1 cellular context compared by ENCODE assay signal in the genomic region with DNA sequence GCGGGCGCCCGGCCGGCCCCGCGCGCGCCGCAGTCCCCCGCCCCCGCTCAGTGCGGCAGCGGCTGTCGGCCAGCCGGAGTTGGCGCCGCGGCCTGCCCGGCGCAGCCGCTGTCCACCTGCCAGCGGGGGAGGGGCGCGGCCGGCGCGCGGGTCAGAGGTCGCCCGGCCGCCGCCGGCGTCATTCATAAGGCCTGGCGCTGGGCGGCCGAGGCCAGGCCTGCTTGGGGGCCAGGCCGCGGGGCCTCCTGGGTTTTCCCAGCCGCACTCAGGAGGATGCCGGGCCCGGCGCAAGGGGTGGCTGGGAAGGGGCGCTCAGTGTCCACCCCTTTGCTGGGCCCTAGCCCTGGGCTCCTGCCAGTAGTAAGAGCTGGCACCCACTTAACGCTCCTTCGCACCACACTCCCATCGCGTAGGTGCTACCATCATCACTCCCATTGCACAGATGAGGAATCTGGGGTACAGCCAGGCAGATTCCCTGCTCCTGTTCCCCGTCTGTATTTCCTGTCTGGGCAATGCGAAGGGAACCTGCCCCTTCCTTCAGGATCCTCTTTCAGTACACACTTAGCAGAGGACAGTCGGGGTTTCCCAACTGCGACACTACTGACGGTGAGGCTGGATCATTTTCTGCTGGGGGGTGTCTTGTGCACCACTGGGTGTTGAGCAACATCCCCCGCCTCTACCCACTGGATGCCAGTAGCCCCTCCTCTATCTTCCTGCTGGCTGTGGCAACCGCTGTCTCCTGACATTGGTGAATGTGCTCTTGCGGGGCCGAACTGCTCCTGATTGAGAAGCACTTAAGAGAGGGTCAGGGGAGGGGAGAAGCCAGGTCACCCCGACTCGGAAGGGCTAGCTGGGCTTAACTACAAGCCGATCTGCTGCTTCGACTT.
TF ChIP-seq lines count a peak whose summit lies in the region.

No MANE protein-coding gene starts in this region.

TF ChIP-seq in HepG2, 621 proteins besides CTCF, POLR2A, EP300 and RAD21 (continued from another document and continues in another):
- TF ChIP-seq, protein P1, sequence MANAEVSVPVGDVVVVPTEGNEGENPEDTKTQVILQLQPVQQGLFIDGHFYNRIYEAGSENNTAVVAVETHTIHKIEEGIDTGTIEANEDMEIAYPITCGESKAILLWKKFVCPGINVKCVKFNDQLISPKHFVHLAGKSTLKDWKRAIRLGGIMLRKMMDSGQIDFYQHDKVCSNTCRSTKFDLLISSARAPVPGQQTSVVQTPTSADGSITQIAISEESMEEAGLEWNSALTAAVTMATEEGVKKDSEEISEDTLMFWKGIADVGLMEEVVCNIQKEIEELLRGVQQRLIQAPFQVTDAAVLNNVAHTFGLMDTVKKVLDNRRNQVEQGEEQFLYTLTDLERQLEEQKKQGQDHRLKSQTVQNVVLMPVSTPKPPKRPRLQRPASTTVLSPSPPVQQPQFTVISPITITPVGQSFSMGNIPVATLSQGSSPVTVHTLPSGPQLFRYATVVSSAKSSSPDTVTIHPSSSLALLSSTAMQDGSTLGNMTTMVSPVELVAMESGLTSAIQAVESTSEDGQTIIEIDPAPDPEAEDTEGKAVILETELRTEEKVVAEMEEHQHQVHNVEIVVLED (CRISPR knock-in tag; IDR thresholded peaks at IDR 0.05; ENCODE audit: borderline replicate concordance) = peak; percentile 61; the same call in 1 of the 2 replicates
- TF ChIP-seq ZBTB38 (CRISPR knock-in tag; IDR thresholded peaks at IDR 0.05) (peak; percentile 37; the same call in 1 of the 2 replicates), ZNF446 (CRISPR knock-in tag; IDR thresholded peaks at IDR 0.05) (peak; percentile 61; the same call in 1 of the 2 replicates), ZNF563 (CRISPR knock-in tag; IDR thresholded peaks at IDR 0.05) (peak; percentile 51; the same call in 1 of the 2 replicates), TCF12 (IDR thresholded peaks at IDR 0.05) (no peak), TCF12 (CRISPR knock-in tag; IDR thresholded peaks at IDR 0.05) (0 out of 2 replicates have a peak, but pooled peaks have one; percentile 59), DMAP1 (CRISPR knock-in tag; IDR thresholded peaks at IDR 0.05) (no peak; the same call in 1 of the 2 replicates), ERF (CRISPR knock-in tag; IDR thresholded peaks at IDR 0.05) (no peak), HDAC2 (CRISPR knock-in tag; IDR thresholded peaks at IDR 0.05) (peak; percentile 53), ZNF24 (IDR thresholded peaks at IDR 0.05) (0 out of 2 replicates have a peak, but pooled peaks have one; percentile 14), ZC3H13 (CRISPR knock-in tag; IDR thresholded peaks at IDR 0.05) (peak; percentile 58; the same call in 1 of the 2 replicates), KLF16 (CRISPR knock-in tag; IDR thresholded peaks at IDR 0.05) (peak in 1 of 2 experiments; percentile 51; a peak in 1 of 4 replicates), ZNF737 (CRISPR knock-in tag; IDR thresholded peaks at IDR 0.05; ENCODE audit: borderline replicate concordance) (no peak), KDM2A (CRISPR knock-in tag; IDR thresholded peaks at IDR 0.05; ENCODE audit: borderline replicate concordance, low read depth) (peak; percentile 41; the same call in 1 of the 2 replicates), ZBTB42 (CRISPR knock-in tag; IDR thresholded peaks at IDR 0.05) (no peak), ZNF569 (CRISPR knock-in tag; IDR thresholded peaks at IDR 0.05; ENCODE audit: borderline replicate concordance) (no peak), ARNT2 (CRISPR knock-in tag; IDR thresholded peaks at IDR 0.05; ENCODE audit: low read depth) (no peak), ELF1 (CRISPR knock-in tag; IDR thresholded peaks at IDR 0.05) (peak; percentile 52; the same call in 1 of the 2 replicates), MZF1 (CRISPR knock-in tag; IDR thresholded peaks at IDR 0.05; ENCODE audit: borderline replicate concordance) (no peak), POLR2G (IDR thresholded peaks at IDR 0.05; ENCODE audit: low read depth, low read length) (peak; percentile 78), ZEB1 (IDR thresholded peaks at IDR 0.05; ENCODE audit: insufficient replicate concordance, low read depth) (no peak)
- TF ChIP-seq, protein P2, sequence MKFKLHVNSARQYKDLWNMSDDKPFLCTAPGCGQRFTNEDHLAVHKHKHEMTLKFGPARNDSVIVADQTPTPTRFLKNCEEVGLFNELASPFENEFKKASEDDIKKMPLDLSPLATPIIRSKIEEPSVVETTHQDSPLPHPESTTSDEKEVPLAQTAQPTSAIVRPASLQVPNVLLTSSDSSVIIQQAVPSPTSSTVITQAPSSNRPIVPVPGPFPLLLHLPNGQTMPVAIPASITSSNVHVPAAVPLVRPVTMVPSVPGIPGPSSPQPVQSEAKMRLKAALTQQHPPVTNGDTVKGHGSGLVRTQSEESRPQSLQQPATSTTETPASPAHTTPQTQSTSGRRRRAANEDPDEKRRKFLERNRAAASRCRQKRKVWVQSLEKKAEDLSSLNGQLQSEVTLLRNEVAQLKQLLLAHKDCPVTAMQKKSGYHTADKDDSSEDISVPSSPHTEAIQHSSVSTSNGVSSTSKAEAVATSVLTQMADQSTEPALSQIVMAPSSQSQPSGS (CRISPR knock-in tag; IDR thresholded peaks at IDR 0.05) = 0 out of 2 replicates have a peak, but pooled peaks have one; percentile 48
- TF ChIP-seq, protein P3, sequence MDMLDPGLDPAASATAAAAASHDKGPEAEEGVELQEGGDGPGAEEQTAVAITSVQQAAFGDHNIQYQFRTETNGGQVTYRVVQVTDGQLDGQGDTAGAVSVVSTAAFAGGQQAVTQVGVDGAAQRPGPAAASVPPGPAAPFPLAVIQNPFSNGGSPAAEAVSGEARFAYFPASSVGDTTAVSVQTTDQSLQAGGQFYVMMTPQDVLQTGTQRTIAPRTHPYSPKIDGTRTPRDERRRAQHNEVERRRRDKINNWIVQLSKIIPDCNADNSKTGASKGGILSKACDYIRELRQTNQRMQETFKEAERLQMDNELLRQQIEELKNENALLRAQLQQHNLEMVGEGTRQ (IDR thresholded peaks at IDR 0.05; ENCODE audit: low read depth, low read length) = no peak
- TF ChIP-seq, protein P3 (CRISPR knock-in tag; IDR thresholded peaks at IDR 0.05; ENCODE audit: borderline replicate concordance) = no peak
- TF ChIP-seq, protein P4, sequence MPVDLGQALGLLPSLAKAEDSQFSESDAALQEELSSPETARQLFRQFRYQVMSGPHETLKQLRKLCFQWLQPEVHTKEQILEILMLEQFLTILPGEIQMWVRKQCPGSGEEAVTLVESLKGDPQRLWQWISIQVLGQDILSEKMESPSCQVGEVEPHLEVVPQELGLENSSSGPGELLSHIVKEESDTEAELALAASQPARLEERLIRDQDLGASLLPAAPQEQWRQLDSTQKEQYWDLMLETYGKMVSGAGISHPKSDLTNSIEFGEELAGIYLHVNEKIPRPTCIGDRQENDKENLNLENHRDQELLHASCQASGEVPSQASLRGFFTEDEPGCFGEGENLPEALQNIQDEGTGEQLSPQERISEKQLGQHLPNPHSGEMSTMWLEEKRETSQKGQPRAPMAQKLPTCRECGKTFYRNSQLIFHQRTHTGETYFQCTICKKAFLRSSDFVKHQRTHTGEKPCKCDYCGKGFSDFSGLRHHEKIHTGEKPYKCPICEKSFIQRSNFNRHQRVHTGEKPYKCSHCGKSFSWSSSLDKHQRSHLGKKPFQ (CRISPR knock-in tag; IDR thresholded peaks at IDR 0.05; ENCODE audit: insufficient replicate concordance) = peak; percentile 46
- TF ChIP-seq, protein P5, sequence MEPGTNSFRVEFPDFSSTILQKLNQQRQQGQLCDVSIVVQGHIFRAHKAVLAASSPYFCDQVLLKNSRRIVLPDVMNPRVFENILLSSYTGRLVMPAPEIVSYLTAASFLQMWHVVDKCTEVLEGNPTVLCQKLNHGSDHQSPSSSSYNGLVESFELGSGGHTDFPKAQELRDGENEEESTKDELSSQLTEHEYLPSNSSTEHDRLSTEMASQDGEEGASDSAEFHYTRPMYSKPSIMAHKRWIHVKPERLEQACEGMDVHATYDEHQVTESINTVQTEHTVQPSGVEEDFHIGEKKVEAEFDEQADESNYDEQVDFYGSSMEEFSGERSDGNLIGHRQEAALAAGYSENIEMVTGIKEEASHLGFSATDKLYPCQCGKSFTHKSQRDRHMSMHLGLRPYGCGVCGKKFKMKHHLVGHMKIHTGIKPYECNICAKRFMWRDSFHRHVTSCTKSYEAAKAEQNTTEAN (CRISPR knock-in tag; conservative IDR thresholded peaks at IDR 0.05) = peak; percentile 74; the same call in 1 of the 2 replicates
- TF ChIP-seq, protein P6, sequence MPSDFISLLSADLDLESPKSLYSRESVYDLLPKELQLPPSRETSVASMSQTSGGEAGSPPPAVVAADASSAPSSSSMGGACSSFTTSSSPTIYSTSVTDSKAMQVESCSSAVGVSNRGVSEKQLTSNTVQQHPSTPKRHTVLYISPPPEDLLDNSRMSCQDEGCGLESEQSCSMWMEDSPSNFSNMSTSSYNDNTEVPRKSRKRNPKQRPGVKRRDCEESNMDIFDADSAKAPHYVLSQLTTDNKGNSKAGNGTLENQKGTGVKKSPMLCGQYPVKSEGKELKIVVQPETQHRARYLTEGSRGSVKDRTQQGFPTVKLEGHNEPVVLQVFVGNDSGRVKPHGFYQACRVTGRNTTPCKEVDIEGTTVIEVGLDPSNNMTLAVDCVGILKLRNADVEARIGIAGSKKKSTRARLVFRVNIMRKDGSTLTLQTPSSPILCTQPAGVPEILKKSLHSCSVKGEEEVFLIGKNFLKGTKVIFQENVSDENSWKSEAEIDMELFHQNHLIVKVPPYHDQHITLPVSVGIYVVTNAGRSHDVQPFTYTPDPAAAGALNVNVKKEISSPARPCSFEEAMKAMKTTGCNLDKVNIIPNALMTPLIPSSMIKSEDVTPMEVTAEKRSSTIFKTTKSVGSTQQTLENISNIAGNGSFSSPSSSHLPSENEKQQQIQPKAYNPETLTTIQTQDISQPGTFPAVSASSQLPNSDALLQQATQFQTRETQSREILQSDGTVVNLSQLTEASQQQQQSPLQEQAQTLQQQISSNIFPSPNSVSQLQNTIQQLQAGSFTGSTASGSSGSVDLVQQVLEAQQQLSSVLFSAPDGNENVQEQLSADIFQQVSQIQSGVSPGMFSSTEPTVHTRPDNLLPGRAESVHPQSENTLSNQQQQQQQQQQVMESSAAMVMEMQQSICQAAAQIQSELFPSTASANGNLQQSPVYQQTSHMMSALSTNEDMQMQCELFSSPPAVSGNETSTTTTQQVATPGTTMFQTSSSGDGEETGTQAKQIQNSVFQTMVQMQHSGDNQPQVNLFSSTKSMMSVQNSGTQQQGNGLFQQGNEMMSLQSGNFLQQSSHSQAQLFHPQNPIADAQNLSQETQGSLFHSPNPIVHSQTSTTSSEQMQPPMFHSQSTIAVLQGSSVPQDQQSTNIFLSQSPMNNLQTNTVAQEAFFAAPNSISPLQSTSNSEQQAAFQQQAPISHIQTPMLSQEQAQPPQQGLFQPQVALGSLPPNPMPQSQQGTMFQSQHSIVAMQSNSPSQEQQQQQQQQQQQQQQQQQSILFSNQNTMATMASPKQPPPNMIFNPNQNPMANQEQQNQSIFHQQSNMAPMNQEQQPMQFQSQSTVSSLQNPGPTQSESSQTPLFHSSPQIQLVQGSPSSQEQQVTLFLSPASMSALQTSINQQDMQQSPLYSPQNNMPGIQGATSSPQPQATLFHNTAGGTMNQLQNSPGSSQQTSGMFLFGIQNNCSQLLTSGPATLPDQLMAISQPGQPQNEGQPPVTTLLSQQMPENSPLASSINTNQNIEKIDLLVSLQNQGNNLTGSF (CRISPR knock-in tag; IDR thresholded peaks at IDR 0.05) = peak; percentile 29; the same call in 1 of the 2 replicates
- TF ChIP-seq, protein P7, sequence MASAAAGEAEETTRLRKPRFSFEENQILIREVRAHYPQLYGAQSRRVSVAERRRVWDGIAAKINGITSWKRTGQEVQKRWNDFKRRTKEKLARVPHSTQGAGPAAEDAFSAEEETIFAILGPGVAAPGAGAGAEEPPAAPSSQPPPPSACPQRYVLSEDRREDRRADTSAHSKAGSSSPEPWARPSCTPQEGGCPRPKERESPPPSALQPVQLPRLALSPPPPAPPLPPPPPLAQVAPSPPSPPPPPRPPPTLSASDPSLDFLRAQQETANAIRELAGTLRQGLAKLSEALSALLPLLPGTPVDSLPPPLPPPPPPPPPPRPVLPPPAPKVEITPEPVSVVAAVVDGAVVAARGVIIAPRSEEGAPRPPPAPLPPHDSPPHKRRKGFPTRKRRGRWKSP (CRISPR knock-in tag; IDR thresholded peaks at IDR 0.05) = 0 out of 2 replicates have a peak, but pooled peaks have one; percentile 41
- TF ChIP-seq, protein P8, sequence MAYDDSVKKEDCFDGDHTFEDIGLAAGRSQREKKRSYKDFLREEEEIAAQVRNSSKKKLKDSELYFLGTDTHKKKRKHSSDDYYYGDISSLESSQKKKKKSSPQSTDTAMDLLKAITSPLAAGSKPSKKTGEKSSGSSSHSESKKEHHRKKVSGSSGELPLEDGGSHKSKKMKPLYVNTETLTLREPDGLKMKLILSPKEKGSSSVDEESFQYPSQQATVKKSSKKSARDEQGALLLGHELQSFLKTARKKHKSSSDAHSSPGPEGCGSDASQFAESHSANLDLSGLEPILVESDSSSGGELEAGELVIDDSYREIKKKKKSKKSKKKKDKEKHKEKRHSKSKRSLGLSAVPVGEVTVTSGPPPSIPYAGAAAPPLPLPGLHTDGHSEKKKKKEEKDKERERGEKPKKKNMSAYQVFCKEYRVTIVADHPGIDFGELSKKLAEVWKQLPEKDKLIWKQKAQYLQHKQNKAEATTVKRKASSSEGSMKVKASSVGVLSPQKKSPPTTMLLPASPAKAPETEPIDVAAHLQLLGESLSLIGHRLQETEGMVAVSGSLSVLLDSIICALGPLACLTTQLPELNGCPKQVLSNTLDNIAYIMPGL (CRISPR knock-in tag; IDR thresholded peaks at IDR 0.05; ENCODE audit: borderline replicate concordance in 1 of 2, low read depth in 1 of 2) = peak; percentile 39 to 53; a peak in 3 of 4 replicates
- TF ChIP-seq, protein P9, sequence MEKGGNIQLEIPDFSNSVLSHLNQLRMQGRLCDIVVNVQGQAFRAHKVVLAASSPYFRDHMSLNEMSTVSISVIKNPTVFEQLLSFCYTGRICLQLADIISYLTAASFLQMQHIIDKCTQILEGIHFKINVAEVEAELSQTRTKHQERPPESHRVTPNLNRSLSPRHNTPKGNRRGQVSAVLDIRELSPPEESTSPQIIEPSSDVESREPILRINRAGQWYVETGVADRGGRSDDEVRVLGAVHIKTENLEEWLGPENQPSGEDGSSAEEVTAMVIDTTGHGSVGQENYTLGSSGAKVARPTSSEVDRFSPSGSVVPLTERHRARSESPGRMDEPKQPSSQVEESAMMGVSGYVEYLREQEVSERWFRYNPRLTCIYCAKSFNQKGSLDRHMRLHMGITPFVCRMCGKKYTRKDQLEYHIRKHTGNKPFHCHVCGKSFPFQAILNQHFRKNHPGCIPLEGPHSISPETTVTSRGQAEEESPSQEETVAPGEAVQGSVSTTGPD (CRISPR knock-in tag; IDR thresholded peaks at IDR 0.05) = peak; percentile 75; the same call in 1 of the 2 replicates
- TF ChIP-seq, protein P10, sequence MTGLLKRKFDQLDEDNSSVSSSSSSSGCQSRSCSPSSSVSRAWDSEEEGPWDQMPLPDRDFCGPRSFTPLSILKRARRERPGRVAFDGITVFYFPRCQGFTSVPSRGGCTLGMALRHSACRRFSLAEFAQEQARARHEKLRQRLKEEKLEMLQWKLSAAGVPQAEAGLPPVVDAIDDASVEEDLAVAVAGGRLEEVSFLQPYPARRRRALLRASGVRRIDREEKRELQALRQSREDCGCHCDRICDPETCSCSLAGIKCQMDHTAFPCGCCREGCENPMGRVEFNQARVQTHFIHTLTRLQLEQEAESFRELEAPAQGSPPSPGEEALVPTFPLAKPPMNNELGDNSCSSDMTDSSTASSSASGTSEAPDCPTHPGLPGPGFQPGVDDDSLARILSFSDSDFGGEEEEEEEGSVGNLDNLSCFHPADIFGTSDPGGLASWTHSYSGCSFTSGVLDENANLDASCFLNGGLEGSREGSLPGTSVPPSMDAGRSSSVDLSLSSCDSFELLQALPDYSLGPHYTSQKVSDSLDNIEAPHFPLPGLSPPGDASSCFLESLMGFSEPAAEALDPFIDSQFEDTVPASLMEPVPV (CRISPR knock-in tag; IDR thresholded peaks at IDR 0.05) = 0 out of 2 replicates have a peak, but pooled peaks have one; percentile 25
